ENCODE assay signal across 8 cellular contexts in genomic region chr16:30891043-30891823, GRCh38. TPM values are rescaled to one million over a fixed set of nuclear protein-coding genes. Genes with fewer than 3 reads are reported as not detected.
DNase-seq lines count a peak whose midpoint lies in the region; ATAC-seq and TF ChIP-seq lines count a peak whose summit lies in the region.
"Not testable (repeated sequence)": the region's sequence is repeated elsewhere in the genome, so short reads cannot be mapped to it uniquely, and the experiment has no call there.
"Had no signal": no experiment of that assay in that cellular context is flagged by ENCODE, and none has a peak within 500 bp of the region (broad histone marks: within the 10 kb centered on the region; RNA-seq: fewer than 3 reads in every experiment).

No MANE protein-coding gene starts in this region.

- intact Hi-C loops in Panc1 (cut with micrococcal nuclease; ENCODE audit: unreplicated experiment) = not testable (repeated sequence)

- H3K27me3 ChIP-seq in CD8-positive, alpha-beta memory T cell (ENCODE audit: insufficient read depth, low read length, poor library complexity, severe bottlenecking); Panc1 (ENCODE audit: control insufficient read depth, insufficient read depth, low read length): not testable (repeated sequence)

- H3K27ac ChIP-seq in CD8-positive, alpha-beta memory T cell (ENCODE audit: low read depth, low read length); Panc1 (ENCODE audit: low read length): not testable (repeated sequence)

- DNase-seq in CD8-positive, alpha-beta memory T cell; Panc1 (ENCODE audit: low read depth, low spot score); activated CD4-positive, alpha-beta T cell treated with anti-CD3 and anti-CD28 coated beads, Interleukin-2, amount 10 ng/mL, durations not matched to agents 7 days and 5 days; endothelial cell (ENCODE audit: low spot score); nephron progenitor cell: not testable (repeated sequence)

- H3K4me1 ChIP-seq in CD8-positive, alpha-beta memory T cell (ENCODE audit: insufficient read depth, low read length) = peaks cover 13% of the 10 kb centered on the region
- H3K4me1 ChIP-seq in Panc1 (ENCODE audit: control insufficient read depth, insufficient read depth, low read length) = peaks cover 24% of the 10 kb centered on the region

- in situ Hi-C loops in Panc1 (cut with HindIII; ENCODE audit: low pct_unique_long_range_greater_than_20kb, low sequenced_read_pairs) = not testable (repeated sequence)

- H3K4me3 ChIP-seq in CD8-positive, alpha-beta memory T cell (ENCODE audit: low read length); Panc1 (ENCODE audit: low read depth in 2 of 2, low read length in 2 of 2): not testable (repeated sequence)

- BruUV-seq in Panc1 (replicated peaks; lab: Mats Ljungman, UMichigan) = TSS peak; percentile 66

- not testable (repeated sequence) for TF ChIP-seq CTCF in Panc1 (IDR thresholded peaks at IDR 0.05); endothelial cell (IDR thresholded peaks at IDR 0.05; ENCODE audit: unreplicated experiment); nephron progenitor cell (IDR thresholded peaks at IDR 0.05)

- ATAC-seq in Panc1; stimulated activated memory B cell treated with anti-CD40 and anti-IgM and Interleukin-4, amounts not matched to agents 10 μg/mL and 1 μg/mL and 100 μg/mL, for 72 hours: not testable (repeated sequence)

- not testable (repeated sequence) for H3K36me3 ChIP-seq in CD8-positive, alpha-beta memory T cell (ENCODE audit: insufficient read depth, low read length); Panc1 (ENCODE audit: control insufficient read depth, insufficient read depth, low read length)

- H3K27me3 Mint-ChIP-seq in CD8-positive, alpha-beta memory T cell; activated CD4-positive, alpha-beta T cell treated with anti-CD3 and anti-CD28 coated beads, Interleukin-2, amount 10 ng/mL, durations not matched to agents 7 days and 5 days; activated naive CD4-positive, alpha-beta T cell treated with anti-CD3 and anti-CD28 coated beads, Interleukin-2, amount 50 U/mL, for 24 hours; nephron progenitor cell (ENCODE audit: low read depth, poor library complexity); stimulated activated memory B cell treated with anti-CD40 and anti-IgM and Interleukin-4, amounts not matched to agents 10 μg/mL and 1 μg/mL and 100 μg/mL, for 72 hours: not testable (repeated sequence)
- H3K27me3 Mint-ChIP-seq in endothelial cell (ENCODE audit: unreplicated experiment) = peaks cover 23% of the 10 kb centered on the region

- H3K27ac Mint-ChIP-seq in CD8-positive, alpha-beta memory T cell = peak overlapping the region in 5 of 8 donors; percentile 10 to 86 (median 66)
- peak overlapping the region; percentile 22 for H3K27ac Mint-ChIP-seq in activated CD4-positive, alpha-beta T cell treated with anti-CD3 and anti-CD28 coated beads, Interleukin-2, amount 10 ng/mL, durations not matched to agents 7 days and 5 days
- peak overlapping the region; percentile 23 for H3K27ac Mint-ChIP-seq in activated naive CD4-positive, alpha-beta T cell treated with anti-CD3 and anti-CD28 coated beads, Interleukin-2, amount 50 U/mL, for 24 hours
- H3K27ac Mint-ChIP-seq in endothelial cell (ENCODE audit: unreplicated experiment) = peak overlapping the region; percentile 52
- not testable (repeated sequence) for H3K27ac Mint-ChIP-seq in nephron progenitor cell
- peak overlapping the region; percentile 81 for H3K27ac Mint-ChIP-seq in stimulated activated memory B cell treated with anti-CD40 and anti-IgM and Interleukin-4, amounts not matched to agents 10 μg/mL and 1 μg/mL and 100 μg/mL, for 72 hours

- POLR2A ChIA-PET in CD8-positive, alpha-beta memory T cell (lab: Charles Lee); activated CD4-positive, alpha-beta T cell treated with anti-CD3 and anti-CD28 coated beads, Interleukin-2, amount 10 ng/mL, durations not matched to agents 7 days and 5 days (lab: Charles Lee): not testable (repeated sequence)
- POLR2A ChIA-PET in Panc1 (lab: Charles Lee) = interaction anchor here (0.8 kb wide), 1 partner anchor 16 kb away, joined by 13 read pairs; no protein-coding TSS in a partner anchor

- H3K4me3 Mint-ChIP-seq in CD8-positive, alpha-beta memory T cell = peak overlapping the region in 4 of 7 donors; percentile 9 to 87 (median 27)
- H3K4me3 Mint-ChIP-seq in activated CD4-positive, alpha-beta T cell treated with anti-CD3 and anti-CD28 coated beads, Interleukin-2, amount 10 ng/mL, durations not matched to agents 7 days and 5 days; activated naive CD4-positive, alpha-beta T cell treated with anti-CD3 and anti-CD28 coated beads, Interleukin-2, amount 50 U/mL, for 24 hours; stimulated activated memory B cell treated with anti-CD40 and anti-IgM and Interleukin-4, amounts not matched to agents 10 μg/mL and 1 μg/mL and 100 μg/mL, for 72 hours: not testable (repeated sequence)
- H3K4me3 Mint-ChIP-seq in endothelial cell (ENCODE audit: unreplicated experiment) (peak overlapping the region; percentile 71), nephron progenitor cell (peak overlapping the region; percentile 55)

- H3K36me3 Mint-ChIP-seq in CD8-positive, alpha-beta memory T cell = peaks cover 0 to 49% (median 11%) of the 10 kb centered on the region in 3 donors
- peaks cover 20% of the 10 kb centered on the region for H3K36me3 Mint-ChIP-seq in activated CD4-positive, alpha-beta T cell treated with anti-CD3 and anti-CD28 coated beads, Interleukin-2, amount 10 ng/mL, durations not matched to agents 7 days and 5 days (ENCODE audit: low read depth)
- not testable (repeated sequence) for H3K36me3 Mint-ChIP-seq in activated naive CD4-positive, alpha-beta T cell treated with anti-CD3 and anti-CD28 coated beads, Interleukin-2, amount 50 U/mL, for 24 hours
- H3K36me3 Mint-ChIP-seq in endothelial cell (ENCODE audit: low read depth, unreplicated experiment) (peaks cover 31% of the 10 kb centered on the region), nephron progenitor cell (ENCODE audit: low read depth) (peaks cover 24% of the 10 kb centered on the region)
- peaks cover 25% of the 10 kb centered on the region for H3K36me3 Mint-ChIP-seq in stimulated activated memory B cell treated with anti-CD40 and anti-IgM and Interleukin-4, amounts not matched to agents 10 μg/mL and 1 μg/mL and 100 μg/mL, for 72 hours

- CTCF ChIA-PET in CD8-positive, alpha-beta memory T cell (lab: Charles Lee) = interaction anchor here (5.8 kb wide), 1 partner anchor 10 kb away, joined by 33 read pairs; no protein-coding TSS in a partner anchor
- CTCF ChIA-PET in Panc1 (lab: Charles Lee) = interaction anchor here (0.7 kb wide), 1 partner anchor 16 kb away, joined by 4 read pairs; no protein-coding TSS in a partner anchor
- CTCF ChIA-PET in activated CD4-positive, alpha-beta T cell treated with anti-CD3 and anti-CD28 coated beads, Interleukin-2, amount 10 ng/mL, durations not matched to agents 7 days and 5 days (lab: Charles Lee) = interaction anchor here (1.2 to 4.7 kb wide), 3 partner anchors 10 to 88 kb away, joined by 3 to 29 read pairs (median 21); no protein-coding TSS in a partner anchor

- H3K9me3 Mint-ChIP-seq in CD8-positive, alpha-beta memory T cell; activated CD4-positive, alpha-beta T cell treated with anti-CD3 and anti-CD28 coated beads, Interleukin-2, amount 10 ng/mL, durations not matched to agents 7 days and 5 days; activated naive CD4-positive, alpha-beta T cell treated with anti-CD3 and anti-CD28 coated beads, Interleukin-2, amount 50 U/mL, for 24 hours; endothelial cell (ENCODE audit: unreplicated experiment); nephron progenitor cell; stimulated activated memory B cell treated with anti-CD40 and anti-IgM and Interleukin-4, amounts not matched to agents 10 μg/mL and 1 μg/mL and 100 μg/mL, for 72 hours: not testable (repeated sequence)

- peaks cover 38 to 49% (median 42%) of the 10 kb centered on the region in 3 donors for H3K4me1 Mint-ChIP-seq in CD8-positive, alpha-beta memory T cell
- H3K4me1 Mint-ChIP-seq in activated CD4-positive, alpha-beta T cell treated with anti-CD3 and anti-CD28 coated beads, Interleukin-2, amount 10 ng/mL, durations not matched to agents 7 days and 5 days = peaks cover 38% of the 10 kb centered on the region
- H3K4me1 Mint-ChIP-seq in activated naive CD4-positive, alpha-beta T cell treated with anti-CD3 and anti-CD28 coated beads, Interleukin-2, amount 50 U/mL, for 24 hours = peaks cover 47% of the 10 kb centered on the region
- H3K4me1 Mint-ChIP-seq in endothelial cell (ENCODE audit: unreplicated experiment) (peaks cover 27% of the 10 kb centered on the region), nephron progenitor cell (peaks cover 45% of the 10 kb centered on the region)
- peaks cover 52% of the 10 kb centered on the region for H3K4me1 Mint-ChIP-seq in stimulated activated memory B cell treated with anti-CD40 and anti-IgM and Interleukin-4, amounts not matched to agents 10 μg/mL and 1 μg/mL and 100 μg/mL, for 72 hours

- H3K9me3 ChIP-seq in CD8-positive, alpha-beta memory T cell (ENCODE audit: low read length); Panc1 (ENCODE audit: control insufficient read depth, insufficient read depth, low read depth, low read length): not testable (repeated sequence)

RNA-seq across cellular contexts. Expression of gene BCL7C, which starts 2.6 kb away (rescaled TPM):
- total RNA-seq in CD8-positive, alpha-beta memory T cell = 10 to 100 TPM; 31.7 to 35.0 TPM
- polyA plus RNA-seq in CD8-positive, alpha-beta memory T cell = 52.3 TPM
- 45.8 TPM for total RNA-seq in Panc1 (2021; ENCODE audit: unreplicated experiment)
- polyA plus RNA-seq in Panc1 (2012; ENCODE audit: insufficient read length) = 43.8 TPM
- 10 to 100 TPM; 21.8 to 22.1 TPM for total RNA-seq in activated CD4-positive, alpha-beta T cell treated with anti-CD3 and anti-CD28 coated beads, Interleukin-2, amount 10 ng/mL, durations not matched to agents 7 days and 5 days
- total RNA-seq in endothelial cell (ENCODE audit: unreplicated experiment) = 53.9 TPM

RNA-seq across cellular contexts. Expression of gene CTF1, which starts 5.2 kb away (rescaled TPM):
- under 1 TPM in 1 of 2 experiments, not detected in 1; 0.33 TPM for total RNA-seq in CD8-positive, alpha-beta memory T cell
- polyA plus RNA-seq in CD8-positive, alpha-beta memory T cell = not detected
- total RNA-seq in Panc1 (2021; ENCODE audit: unreplicated experiment) (2.9 TPM), endothelial cell (ENCODE audit: unreplicated experiment) (3.4 TPM)
- 7.4 TPM for polyA plus RNA-seq in Panc1 (2012; ENCODE audit: insufficient read length)
- total RNA-seq in activated CD4-positive, alpha-beta T cell treated with anti-CD3 and anti-CD28 coated beads, Interleukin-2, amount 10 ng/mL, durations not matched to agents 7 days and 5 days = under 1 TPM; 0.22 to 0.31 TPM
- total RNA-seq: HT1080 had no signal

RNA-seq across cellular contexts. Expression of gene FBXL19, which starts 32.1 kb away (rescaled TPM):
- total RNA-seq in CD8-positive, alpha-beta memory T cell = 10 to 100 TPM; 28.7 to 29.2 TPM
- 0.25 TPM for polyA plus RNA-seq in CD8-positive, alpha-beta memory T cell
- 52.3 TPM for total RNA-seq in Panc1 (2021; ENCODE audit: unreplicated experiment)
- polyA plus RNA-seq in Panc1 (2012; ENCODE audit: insufficient read length) = 67.1 TPM
- 10 to 100 TPM; 21.7 to 22.4 TPM for total RNA-seq in activated CD4-positive, alpha-beta T cell treated with anti-CD3 and anti-CD28 coated beads, Interleukin-2, amount 10 ng/mL, durations not matched to agents 7 days and 5 days
- total RNA-seq in endothelial cell (ENCODE audit: unreplicated experiment) = 117 TPM

RNA-seq across cellular contexts. Expression of gene ORAI3, which starts 57.6 kb away (rescaled TPM):
- total RNA-seq in CD8-positive, alpha-beta memory T cell = 1 to 10 TPM; 8.5 to 8.8 TPM
- polyA plus RNA-seq in CD8-positive, alpha-beta memory T cell = 25.8 TPM
- total RNA-seq in Panc1 (2021; ENCODE audit: unreplicated experiment) (26.9 TPM), endothelial cell (ENCODE audit: unreplicated experiment) (42.9 TPM)
- 31.0 TPM for polyA plus RNA-seq in Panc1 (2012; ENCODE audit: insufficient read length)
- total RNA-seq in activated CD4-positive, alpha-beta T cell treated with anti-CD3 and anti-CD28 coated beads, Interleukin-2, amount 10 ng/mL, durations not matched to agents 7 days and 5 days = 10 to 100 TPM; 18.4 to 19.0 TPM
